Comparison of ENCODE assay signal across 14 cellular contexts in genomic region chr1:112866151-112866550, GRCh38.
A peak's percentile ranks its signal among the peaks of the same experiment; 100 is the strongest.
DNase-seq lines count a peak whose midpoint lies in the region; ATAC-seq and TF ChIP-seq lines count a peak whose summit lies in the region.
"Had no signal": no experiment of that assay in that cellular context is flagged by ENCODE, and none has a peak within 500 bp of the region (broad histone marks: within the 10 kb centered on the region; RNA-seq: fewer than 3 reads in every experiment).

No MANE protein-coding gene starts in this region.

- peaks cover 7% of the 10 kb centered on the region for H3K4me1 ChIP-seq in mucosa of descending colon (ENCODE audit: low read depth)

- DNase-seq in DMS53 (lab: John Stamatoyannopoulos, UW) = peak; percentile 10
- DNase-seq in DMS53 treated with DMSO at 0.1 percent for 48 hours (lab: John Stamatoyannopoulos, UW; ENCODE audit: unreplicated experiment) = no peak
- peak; percentile 92 for DNase-seq in astrocyte of the spinal cord (ENCODE audit: low read depth, low spot score)
- DNase-seq in glomerular endothelial cell (ENCODE audit: extremely low read depth, low read depth, low spot score) = peak; percentile 85
- DNase-seq in NCI-H82 (lab: John Stamatoyannopoulos, UW) = no peak
- no peak for DNase-seq in stimulated activated naive CD4-positive, alpha-beta T cell treated with Interleukin-2 at 50 U/mL for 16 hours (lab: John Stamatoyannopoulos, UW)
- no peak for DNase-seq in mucosa of descending colon
- DNase-seq: activated CD4-positive, alpha-beta T cell treated with anti-CD3 and anti-CD28 coated beads, Interleukin-2, amount 50 U/mL, for 4 hours; activated naive CD4-positive, alpha-beta T cell treated with anti-CD3 and anti-CD28 coated beads, Interleukin-2, amount 10 ng/mL, durations not matched to agents 7 days and 5 days; left colon; NCI-H526; occipital lobe had no signal

- H3K4me3 ChIP-seq in astrocyte of the spinal cord (ENCODE audit: low read depth, low read length) (no peak overlapping the region), mucosa of descending colon (no peak overlapping the region)
- H3K4me3 ChIP-seq: SK-N-MC had no signal

- ATAC-seq in HG03196 (IDR thresholded peaks at IDR 0.05; ENCODE audit: unreplicated experiment) = no peak
- ATAC-seq in mucosa of descending colon = no peak
- ATAC-seq: left colon had no signal

- H3K9me3 ChIP-seq in mucosa of descending colon = no peaks in the 10 kb centered on the region

- in situ Hi-C loops in astrocyte of the spinal cord (cut with HindIII; ENCODE audit: low sequenced_read_pairs) = no loop called here

- intact Hi-C loops in mucosa of descending colon (cut with DNase I, micrococcal nuclease) = no loop called here

- TF ChIP-seq CTCF in astrocyte of the spinal cord (IDR thresholded peaks at IDR 0.05; ENCODE audit: low read depth, low read length) (no peak), mucosa of descending colon (IDR thresholded peaks at IDR 0.05) (no peak)

- no peaks in the 10 kb centered on the region for H3K36me3 ChIP-seq in mucosa of descending colon (ENCODE audit: low read depth)

Comparison
In these comparisons a context has a peak if more than half of its experiments do, and no peak if none do; other contexts are left out.
1. DNase-seq: peak in DMS53 (single experiment), astrocyte of the spinal cord (single experiment) and glomerular endothelial cell (single experiment); none in DMS53 treated with DMSO at 0.1 percent for 48 hours (single experiment), NCI-H82 (single experiment), stimulated activated naive CD4-positive, alpha-beta T cell treated with Interleukin-2 at 50 U/mL for 16 hours (single experiment) and mucosa of descending colon (0 of 3).